In the genomic region with DNA sequence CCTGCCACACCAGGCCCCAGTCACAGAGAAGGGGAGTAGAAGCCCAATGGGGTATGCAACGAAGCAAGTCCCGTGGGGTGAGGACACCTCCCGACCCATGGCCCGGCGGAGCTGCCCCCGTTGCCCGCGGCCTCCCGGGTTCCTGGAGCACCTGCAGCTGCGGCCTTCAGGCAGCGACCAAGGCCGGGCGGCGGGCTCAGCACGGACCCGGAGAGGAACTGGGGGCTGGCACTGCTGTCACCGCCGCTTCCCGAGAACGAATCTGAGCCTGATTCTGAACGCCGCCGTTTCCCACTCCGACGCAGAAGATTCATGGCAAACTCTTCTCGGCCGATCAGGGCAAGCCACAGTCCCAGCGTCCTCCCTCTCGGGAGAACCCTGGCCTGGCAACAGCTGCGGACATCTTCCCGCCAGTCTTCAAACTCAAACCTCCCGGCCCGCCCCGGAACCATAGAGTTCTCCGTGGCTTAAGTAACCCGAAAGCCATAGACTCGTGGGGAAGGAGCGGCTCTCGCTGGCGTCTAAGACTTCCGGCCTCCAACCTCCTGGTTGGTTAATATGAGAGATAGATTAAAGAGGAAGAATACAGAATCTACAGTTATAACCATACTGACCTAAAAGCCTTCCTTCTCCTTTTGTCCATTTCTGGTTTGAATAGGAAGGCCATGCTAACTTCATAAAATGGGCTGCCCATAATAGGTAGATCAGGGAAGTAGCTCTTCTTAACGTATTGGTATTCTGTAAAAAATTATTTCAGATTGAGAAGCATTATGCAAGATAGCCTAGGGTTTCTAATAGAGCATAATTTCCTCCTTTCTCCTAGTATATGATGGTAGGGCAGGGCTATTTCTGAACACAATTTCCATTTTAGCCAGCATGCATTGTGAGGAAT, we compare ENCODE assay signal across 8 cellular contexts. TPM values are rescaled to one million over a fixed set of nuclear protein-coding genes. Genes with fewer than 3 reads are reported as not detected.
DNase-seq lines count a peak whose midpoint lies in the region; ATAC-seq and TF ChIP-seq lines count a peak whose summit lies in the region.

TSS of gene POLQ (minus strand) at position 425 of the 892 bp plus-strand sequence. CDS start at position 314, 111 bp downstream.

- intact Hi-C loops in CD8-positive, alpha-beta T cell (cut with DNase I, micrococcal nuclease): loop anchor here (1.0 to 10.0 kb wide), 29 partner anchors 114 to 1941 kb away; partner anchors contain the start of genes COX17 (in 2 of the 2), DTX3L (in 2 of the 2), PARP9 (in 2 of the 2) and SEC22A (in 2 of the 2)

- no peak for TF ChIP-seq CTCF in CD8-positive, alpha-beta T cell (IDR thresholded peaks at IDR 0.05)

- POLR2A ChIA-PET in CD8-positive, alpha-beta T cell (lab: Charles Lee): interaction anchor here (0.5 to 1.3 kb wide), 4 partner anchors 112 to 838 kb away, joined by 3 to 5 read pairs (median 3); partner anchors contain the start of gene FAM162A

- H3K27me3 Mint-ChIP-seq in CD8-positive, alpha-beta T cell (ENCODE audit: low read depth): no peaks in the 10 kb centered on the region

- peak; percentile 73 to 92 (median 84) for DNase-seq in CD8-positive, alpha-beta T cell
- DNase-seq in HS-27A (ENCODE audit: low read depth) (peak; percentile 84), NK-92 (lab: John Stamatoyannopoulos, UW; ENCODE audit: unreplicated experiment) (peak; percentile 4), lung microvascular endothelial cell (ENCODE audit: low read depth in 2 of 2) (peak; percentile 81 to 97)
- peak; percentile 65 to 79 for DNase-seq in activated CD8-positive, alpha-beta memory T cell treated with anti-CD3 and anti-CD28 coated beads for 1 hour (ENCODE audit: extremely low read depth in 1 of 2, low read depth in 1 of 2)
- DNase-seq in effector CD8-positive, alpha-beta T cell (lab: John Stamatoyannopoulos, UW): peak; percentile 61
- DNase-seq in stimulated activated CD4-positive, alpha-beta T cell treated with anti-CD3 and anti-CD28 coated beads, TNF-alpha, amount 100 ng/mL, for 48 hours (ENCODE audit: low read depth in 3 of 3): peak; percentile 72 to 79 (median 75)

- peaks cover 6% of the 10 kb centered on the region for H3K4me1 ChIP-seq in CD8-positive, alpha-beta T cell (ENCODE audit: insufficient read depth, low read length)

- no peaks in the 10 kb centered on the region for H3K27me3 ChIP-seq in CD8-positive, alpha-beta T cell (ENCODE audit: insufficient read depth, low read length)

- peak within 1 kb of the TSS; percentile 92 for H3K4me3 Mint-ChIP-seq in CD8-positive, alpha-beta T cell

- H3K9me3 Mint-ChIP-seq in CD8-positive, alpha-beta T cell: no peaks in the 10 kb centered on the region

- H3K4me1 Mint-ChIP-seq in CD8-positive, alpha-beta T cell (ENCODE audit: low read depth): peaks cover 12% of the 10 kb centered on the region

- no peaks in the 10 kb centered on the region for H3K9me3 ChIP-seq in CD8-positive, alpha-beta T cell (ENCODE audit: low read length)

- CTCF ChIA-PET in CD8-positive, alpha-beta T cell (lab: Charles Lee): interaction anchor here (0.6 to 2.9 kb wide), 15 partner anchors 10 to 1483 kb away, joined by 3 to 14 read pairs (median 3); partner anchors contain the start of genes FAM162A and SEMA5B

- H3K27ac Mint-ChIP-seq in CD8-positive, alpha-beta T cell: peak within 1 kb of the TSS; percentile 88

- peaks cover 3% of the 10 kb centered on the region for H3K36me3 Mint-ChIP-seq in CD8-positive, alpha-beta T cell

- no peaks in the 10 kb centered on the region for H3K36me3 ChIP-seq in CD8-positive, alpha-beta T cell (ENCODE audit: insufficient read depth, low read length)

- H3K4me3 ChIP-seq in CD8-positive, alpha-beta T cell (ENCODE audit: low read depth, low read length): peak within 1 kb of the TSS; percentile 72

- H3K27ac ChIP-seq in CD8-positive, alpha-beta T cell (ENCODE audit: low read depth, low read length): peak within 1 kb of the TSS; percentile 53

- peak; percentile 99 for ATAC-seq in CD8-positive, alpha-beta T cell
- peak; percentile 70 for ATAC-seq in GM19467 (IDR thresholded peaks at IDR 0.05; ENCODE audit: unreplicated experiment)

RNA-seq across cellular contexts. Expression of gene POLQ, which starts in this region (rescaled TPM):
- total RNA-seq in CD8-positive, alpha-beta T cell: under 1 TPM; 0.19 to 0.28 TPM
- total RNA-seq in lung microvascular endothelial cell: 0.99 and 2.4 TPM in 2 replicates

Comparison
In these comparisons a context has a peak if more than half of its experiments do, and no peak if none do; other contexts are left out.
1. Peak in every context shown above with its lines: DNase-seq, ATAC-seq, H3K4me3 ChIP-seq and H3K27ac ChIP-seq.
2. Peak in DNase-seq, ATAC-seq, H3K4me3 ChIP-seq and H3K27ac ChIP-seq in CD8-positive, alpha-beta T cell; RNA of the gene not detected or under 1 TPM.
3. DNase-seq: peak in every context shown above with its lines; median percentile 89 in lung microvascular endothelial cell; 84 in CD8-positive, alpha-beta T cell; 84 in HS-27A; 75 in stimulated activated CD4-positive, alpha-beta T cell treated with anti-CD3 and anti-CD28 coated beads, TNF-alpha, amount 100 ng/mL, for 48 hours; 72 in activated CD8-positive, alpha-beta memory T cell treated with anti-CD3 and anti-CD28 coated beads for 1 hour; 61 in effector CD8-positive, alpha-beta T cell; 4 in NK-92.